In the genomic region with DNA sequence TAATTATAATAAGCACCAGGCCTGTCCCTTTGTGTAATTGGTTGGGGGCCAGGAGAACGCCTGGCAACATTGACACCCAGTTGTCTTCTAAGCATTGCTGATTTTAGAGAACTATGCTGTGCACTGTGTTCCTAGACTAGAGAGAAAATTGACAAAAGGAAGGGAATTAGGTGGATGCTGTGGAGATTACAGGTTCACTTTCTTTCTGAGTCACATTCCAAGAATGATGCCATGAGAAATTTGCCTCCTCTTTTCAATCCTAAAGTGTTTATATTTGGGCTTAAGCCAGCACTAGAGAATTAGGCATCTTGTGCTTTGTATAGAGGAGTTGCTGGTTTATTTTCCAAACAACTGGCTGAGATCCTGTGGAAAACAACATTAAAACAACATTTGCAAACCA, we compare ENCODE assay signal across 25 cellular contexts.
"Had no signal": no experiment of that assay in that cellular context is flagged by ENCODE, and none has a peak within 500 bp of the region (broad histone marks: within the 10 kb centered on the region; RNA-seq: fewer than 3 reads in every experiment).

No MANE protein-coding gene starts in this region.

- H3K9me3 Mint-ChIP-seq: activated B cell treated with CpG ODN at 0.5 μM for 24 hours; activated naive CD8-positive, alpha-beta T cell treated with anti-CD3 and anti-CD28 coated beads for 36 hours; dendritic cell treated with granulocyte-macrophage colony-stimulating factor and Interleukin-4, amounts not matched to agents 40 ng/mL and 50 ng/mL, for 4 days; nephron progenitor cell; stimulated activated memory B cell treated with anti-CD40 and anti-IgM and Interleukin-4, amounts not matched to agents 10 μg/mL and 1 μg/mL and 100 μg/mL, for 72 hours; type B pancreatic cell had no signal

- H3K27ac ChIP-seq: cardiac muscle cell, lower lobe of right lung, testis, vagina had no signal

- H3K27me3 ChIP-seq: cardiac muscle cell, testis, vagina had no signal

- H3K4me1 Mint-ChIP-seq: activated B cell treated with CpG ODN at 0.5 μM for 24 hours; activated CD4-positive, alpha-beta T cell treated with anti-CD3 and anti-CD28 coated beads for 36 hours; activated naive CD8-positive, alpha-beta T cell treated with anti-CD3 and anti-CD28 coated beads for 36 hours had no signal

- H3K9me3 ChIP-seq: lower lobe of right lung, mucosa of descending colon, testis, vagina had no signal

- DNase-seq: activated B cell treated with CpG ODN at 0.5 μM for 24 hours; activated CD4-positive, alpha-beta T cell treated with anti-CD3 and anti-CD28 coated beads for 36 hours; activated CD4-positive, alpha-beta T cell treated with anti-CD3 and anti-CD28 coated beads, Interleukin-2, amount 50 U/mL, for 48 hours; activated CD8-positive, alpha-beta memory T cell treated with anti-CD3 and anti-CD28 coated beads, Interleukin-2, amount 50 U/mL, for 48 hours; activated naive CD4-positive, alpha-beta T cell treated with Interleukin-2 at 50 U/mL for 16 hours; activated naive CD8-positive, alpha-beta T cell treated with anti-CD3 and anti-CD28 coated beads for 36 hours; activated T-cell treated with anti-CD3 and anti-CD28 coated beads, Interleukin-2, amount 50 U/mL, for 48 hours; amniotic stem cell; effector CD4-positive, alpha-beta T cell; foreskin fibroblast; kidney; lower lobe of right lung; mesendoderm; mucosa of descending colon; nephron progenitor cell; small intestine; stimulated activated CD4-positive, alpha-beta T cell treated with anti-CD3 and anti-CD28 coated beads, Interleukin-15, amount 100 ng/mL, for 24 hours; T1000; testis had no signal

- H3K36me3 ChIP-seq: cardiac muscle cell, lower lobe of right lung, vagina had no signal

- H3K4me3 ChIP-seq: cardiac muscle cell, lower lobe of right lung, mucosa of descending colon, testis, vagina had no signal

- H3K4me3 Mint-ChIP-seq: activated B cell treated with CpG ODN at 0.5 μM for 24 hours; activated CD4-positive, alpha-beta T cell treated with anti-CD3 and anti-CD28 coated beads for 36 hours; activated naive CD8-positive, alpha-beta T cell treated with anti-CD3 and anti-CD28 coated beads for 36 hours; dendritic cell treated with granulocyte-macrophage colony-stimulating factor and Interleukin-4, amounts not matched to agents 40 ng/mL and 50 ng/mL, for 4 days; nephron progenitor cell; stimulated activated memory B cell treated with anti-CD40 and anti-IgM and Interleukin-4, amounts not matched to agents 10 μg/mL and 1 μg/mL and 100 μg/mL, for 72 hours; type B pancreatic cell had no signal

- ATAC-seq: activated CD4-positive, alpha-beta T cell treated with anti-CD3 and anti-CD28 coated beads for 36 hours; lower lobe of right lung; mucosa of descending colon; sciatic nerve; stimulated activated memory B cell treated with anti-CD40 and anti-IgM and Interleukin-4, amounts not matched to agents 10 μg/mL and 1 μg/mL and 100 μg/mL, for 72 hours had no signal

- H3K36me3 Mint-ChIP-seq: activated naive CD8-positive, alpha-beta T cell treated with anti-CD3 and anti-CD28 coated beads for 36 hours; stimulated activated memory B cell treated with anti-CD40 and anti-IgM and Interleukin-4, amounts not matched to agents 10 μg/mL and 1 μg/mL and 100 μg/mL, for 72 hours; type B pancreatic cell had no signal

- H3K4me1 ChIP-seq: lower lobe of right lung, testis, vagina had no signal

- H3K27me3 Mint-ChIP-seq: dendritic cell treated with granulocyte-macrophage colony-stimulating factor and Interleukin-4, amounts not matched to agents 40 ng/mL and 50 ng/mL, for 4 days; stimulated activated memory B cell treated with anti-CD40 and anti-IgM and Interleukin-4, amounts not matched to agents 10 μg/mL and 1 μg/mL and 100 μg/mL, for 72 hours; type B pancreatic cell had no signal

- H3K27ac Mint-ChIP-seq: activated B cell treated with CpG ODN at 0.5 μM for 24 hours; activated CD4-positive, alpha-beta T cell treated with anti-CD3 and anti-CD28 coated beads for 36 hours; activated naive CD8-positive, alpha-beta T cell treated with anti-CD3 and anti-CD28 coated beads for 36 hours; dendritic cell treated with granulocyte-macrophage colony-stimulating factor and Interleukin-4, amounts not matched to agents 40 ng/mL and 50 ng/mL, for 4 days; nephron progenitor cell; stimulated activated memory B cell treated with anti-CD40 and anti-IgM and Interleukin-4, amounts not matched to agents 10 μg/mL and 1 μg/mL and 100 μg/mL, for 72 hours; type B pancreatic cell had no signal
